ENCODE assay signal across 1 cellular context in genomic region chr1:26531651-26532131, GRCh38.
TF ChIP-seq lines count a peak whose summit lies in the region.

No MANE protein-coding gene starts in this region.

TF ChIP-seq in K562, 482 proteins besides CTCF, POLR2A, EP300 and RAD21 (continued from another document):
- no peak for TF ChIP-seq ZHX1 (conservative IDR thresholded peaks at IDR 0.05; ENCODE audit: low read length)
- TF ChIP-seq HDAC3 (IDR thresholded peaks at IDR 0.05; ENCODE audit: borderline replicate concordance, partially characterized antibody), result no peak
- no peak for TF ChIP-seq GABPB1 (CRISPR knock-in tag; IDR thresholded peaks at IDR 0.05)
